ENCODE assay signal across 12 cellular contexts in the genomic region with DNA sequence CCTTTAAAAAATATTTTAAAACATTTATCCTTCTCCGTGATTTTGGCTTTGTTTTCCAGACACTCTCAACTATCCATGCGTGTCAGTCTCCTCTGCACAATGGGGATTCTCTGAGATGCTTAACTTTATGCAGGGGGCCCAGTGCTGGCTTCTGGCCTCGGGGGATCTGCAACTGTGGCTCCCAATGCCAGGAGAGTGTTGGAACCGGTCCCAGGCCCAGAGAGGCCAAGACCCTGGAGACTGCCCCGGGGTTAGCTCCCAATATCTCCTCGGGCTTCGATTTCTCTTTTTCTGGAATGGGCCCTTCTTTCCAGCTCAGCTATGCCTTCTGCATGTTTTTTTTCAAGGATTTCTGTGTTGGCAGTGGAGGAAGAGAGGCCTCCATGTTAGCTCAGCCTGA.
"Had no signal": no experiment of that assay in that cellular context is flagged by ENCODE, and none has a peak within 500 bp of the region (broad histone marks: within the 10 kb centered on the region; RNA-seq: fewer than 3 reads in every experiment).

No MANE protein-coding gene starts in this region.

- H3K4me1 ChIP-seq: uterus had no signal

- H3K27ac ChIP-seq: uterus had no signal

- ATAC-seq: activated CD4-positive, CD25-positive, alpha-beta regulatory T cell treated with anti-CD3 and anti-CD28 coated beads, Interleukin-2, amount 50 U/mL, for 24 hours; esophagus mucosa; left colon; mucosa of descending colon; natural killer cell; stimulated activated naive CD8-positive, alpha-beta T cell treated with anti-CD3 and anti-CD28 coated beads, Interleukin-15, Interleukin-2, amounts not matched to agents 100 U/mL and 50 U/mL, for 24 hours had no signal

- H3K27me3 ChIP-seq: uterus had no signal

- H3K36me3 ChIP-seq: uterus had no signal

- DNase-seq: activated naive CD4-positive, alpha-beta T cell treated with Interleukin-2 at 50 U/mL for 16 hours; dermis blood vessel endothelial cell; immature natural killer cell; left colon; mammary epithelial cell; mucosa of descending colon; natural killer cell; stimulated activated CD4-positive, alpha-beta T cell treated with anti-CD3 and anti-CD28 coated beads, Interleukin-2, amount 100 ng/mL, for 48 hours; stimulated activated naive CD8-positive, alpha-beta T cell treated with anti-CD3 and anti-CD28 coated beads, Interleukin-15, Interleukin-2, amounts not matched to agents 100 U/mL and 50 U/mL, for 24 hours had no signal

- H3K9me3 ChIP-seq: mucosa of descending colon, uterus had no signal

- H3K4me3 ChIP-seq: mucosa of descending colon, uterus had no signal
